ENCODE assay signal across 2 cellular contexts in genomic region chr4:144864891-144865290, GRCh38.
DNase-seq lines count a peak whose midpoint lies in the region; ATAC-seq, FAIRE-seq and TF ChIP-seq lines count a peak whose summit lies in the region.
"Not testable (repeated sequence)": the region's sequence is repeated elsewhere in the genome, so short reads cannot be mapped to it uniquely, and the experiment has no call there.

No MANE protein-coding gene starts in this region.

- FAIRE-seq in K562 (lab: Jason Lieb, UNC), result not testable (repeated sequence)

- not testable (repeated sequence) for H4K20me1 ChIP-seq in K562 (replicated peaks; ENCODE audit: control insufficient read depth, insufficient read depth, low read length)

- not testable (repeated sequence) for BruUV-seq in K562 (replicated peaks; lab: Mats Ljungman, UMichigan)

- POLR2A ChIA-PET in HEK293 (lab: Yijun Ruan, JAX); K562 (lab: Yijun Ruan, JAX): not testable (repeated sequence)

- intact Hi-C loops in K562 (cut with micrococcal nuclease), result not testable (repeated sequence)

- not testable (repeated sequence) for H3K4me2 ChIP-seq in K562 (ENCODE audit: insufficient read depth, low read length)

- not testable (repeated sequence) for H2AFZ ChIP-seq in K562 (ENCODE audit: low read depth, low read length)

- not testable (repeated sequence) for H3K4me1 ChIP-seq in HEK293 (ENCODE audit: control insufficient read depth, insufficient read depth, low read length); K562 (replicated peaks in 1 of 2; ENCODE audit: control insufficient read depth in 2 of 2, insufficient read depth in 2 of 2, low read length in 2 of 2)

- not testable (repeated sequence) for TF ChIP-seq CTCF in HEK293 (tag by site-specific recombination; IDR thresholded peaks at IDR 0.05); K562 (IDR thresholded peaks at IDR 0.05 in 2 of 3, conservative IDR thresholded peaks at IDR 0.05 in 1 of 3; ENCODE audit: insufficient read depth in 2 of 3, low read depth in 1 of 3, low read length in 3 of 3)

- not testable (repeated sequence) for H3K9ac ChIP-seq in K562 (ENCODE audit: insufficient read depth in 1 of 2, low read depth in 2 of 2, low read length in 2 of 2)

- H3K79me2 ChIP-seq in K562 (ENCODE audit: control insufficient read depth, insufficient read depth, low read length), result not testable (repeated sequence)

- not testable (repeated sequence) for H3K9me1 ChIP-seq in K562 (ENCODE audit: control insufficient read depth, insufficient read depth, low read length)

- not testable (repeated sequence) for DNase-seq in K562 (ENCODE audit: extremely low read depth in 1 of 4, low spot score in 3 of 4)

- in situ Hi-C loops in K562 (cut with MboI), result not testable (repeated sequence)

- TF ChIP-seq POLR2A in K562 (conservative IDR thresholded peaks at IDR 0.05), result not testable (repeated sequence)

- H3K27me3 ChIP-seq in K562 (ENCODE audit: control insufficient read depth in 2 of 2, insufficient read depth in 2 of 2, low read length in 2 of 2), result not testable (repeated sequence)

- not testable (repeated sequence) for TF ChIP-seq RAD21 in K562 (CRISPR knock-in tag; conservative IDR thresholded peaks at IDR 0.05 in 1 of 2, IDR thresholded peaks at IDR 0.05 in 1 of 2)

- ATAC-seq in K562, result not testable (repeated sequence)

- H3K4me3 ChIP-seq in HEK293 (ENCODE audit: low read depth, low read length); K562: not testable (repeated sequence)

- TF ChIP-seq EP300 in K562 (IDR thresholded peaks at IDR 0.05; ENCODE audit: low read length), result not testable (repeated sequence)

- CTCF ChIA-PET in HEK293 (lab: Yijun Ruan, JAX); K562 (lab: Yijun Ruan, JAX; ENCODE audit: low intra/inter-chr PET ratio): not testable (repeated sequence)

- not testable (repeated sequence) for H3K27ac ChIP-seq in HEK293 (ENCODE audit: extremely low read depth, low read depth, low read length); K562 (ENCODE audit: extremely low read depth, low read depth, low read length)

- H3K36me3 ChIP-seq in HEK293 (ENCODE audit: control insufficient read depth in 2 of 2, insufficient read depth in 1 of 2, low read length in 2 of 2); K562 (ENCODE audit: control insufficient read depth, insufficient read depth, low read length): not testable (repeated sequence)

- not testable (repeated sequence) for H3K9me3 ChIP-seq in HEK293 (ENCODE audit: control insufficient read depth, insufficient read depth, low read depth, low read length); K562 (replicated peaks; ENCODE audit: control insufficient read depth, insufficient read depth, low read depth, low read length)

TF ChIP-seq in HEK293, 187 proteins besides CTCF, POLR2A, EP300 and RAD21:
- TF ChIP-seq ZNF280D (tag by site-specific recombination; IDR thresholded peaks at IDR 0.05), result 0 out of 2 replicates have a peak, but pooled peaks have one; percentile 56
- 0 out of 2 replicates have a peak, but pooled peaks have one; percentile 18 for TF ChIP-seq ZNF580 (tag by site-specific recombination; IDR thresholded peaks at IDR 0.05)
- TF ChIP-seq ZNF146 (tag by site-specific recombination; IDR thresholded peaks at IDR 0.05), result 0 out of 2 replicates have a peak, but pooled peaks have one; percentile 25

TF ChIP-seq in K562, 482 proteins besides CTCF, POLR2A, EP300 and RAD21:
- peak; percentile 69 for TF ChIP-seq ZNF146 (CRISPR knock-in tag; IDR thresholded peaks at IDR 0.05; ENCODE audit: unreplicated experiment)
